In genomic region chr7:41693150-41693997, GRCh38 we compare ENCODE assay signal across 9 cellular contexts. TPM values are rescaled to one million over a fixed set of nuclear protein-coding genes. Genes with fewer than 3 reads are reported as not detected.
DNase-seq lines count a peak whose midpoint lies in the region; ATAC-seq, FAIRE-seq and TF ChIP-seq lines count a peak whose summit lies in the region.
"Had no signal": no experiment of that assay in that cellular context is flagged by ENCODE, and none has a peak within 500 bp of the region (broad histone marks: within the 10 kb centered on the region; RNA-seq: fewer than 3 reads in every experiment).

No MANE protein-coding gene starts in this region.

- RAD21 ChIA-PET in GM12878 (lab: Charles Lee; ENCODE audit: unreplicated experiment): interaction anchor here (1.2 to 1.6 kb wide), 3 partner anchors 10 to 12 kb away, joined by 3 to 5 read pairs (median 3); partner anchors contain the start of gene INHBA

- in situ Hi-C loops in GM12878 (cut with MboI): loop anchor here (10.0 kb wide), 1 partner anchor 689 kb away; no protein-coding TSS in a partner anchor

- H3K9me3 ChIP-seq in GM12878 (replicated peaks; ENCODE audit: control insufficient read depth, insufficient read depth, low read length) (no peaks in the 10 kb centered on the region; the same call in 2 of the 3 replicates), keratinocyte (ENCODE audit: control insufficient read depth, low read depth, low read length) (no peaks in the 10 kb centered on the region)

- H3K27me3 Mint-ChIP-seq in stimulated activated naive CD8-positive, alpha-beta T cell treated with anti-CD3 and anti-CD28 coated beads, Interleukin-15, amount 100 ng/mL, for 72 hours: peaks cover 68% of the 10 kb centered on the region
- H3K27me3 Mint-ChIP-seq in activated T-cell treated with anti-CD3 and anti-CD28 coated beads, Interleukin-2, amount 50 U/mL, for 72 hours (ENCODE audit: low read depth): peaks cover 26% of the 10 kb centered on the region
- H3K27me3 Mint-ChIP-seq in activated CD4-positive, alpha-beta memory T cell treated with anti-CD3 and anti-CD28 coated beads, Interleukin-2, amount 10 ng/mL, durations not matched to agents 7 days and 5 days: peaks cover 11% of the 10 kb centered on the region

- H3K9ac ChIP-seq in GM12878 (ENCODE audit: control insufficient read depth, insufficient read depth, low read length): no peak overlapping the region
- H3K9ac ChIP-seq in keratinocyte (ENCODE audit: control insufficient read depth, extremely low read depth, insufficient read depth, low read length): no peak overlapping the region

- 0 out of 2 replicates have a peak, but pooled peaks have one; percentile 5 for TF ChIP-seq RAD21 in GM12878 (IDR thresholded peaks at IDR 0.05; ENCODE audit: insufficient read depth, low read depth, low read length)

- H2AFZ ChIP-seq in GM12878 (ENCODE audit: control insufficient read depth, low read depth, low read length) (no peak overlapping the region), keratinocyte (ENCODE audit: control insufficient read depth, low read length) (no peak overlapping the region)

- H3K36me3 ChIP-seq in GM12878 (ENCODE audit: control insufficient read depth in 2 of 2, insufficient read depth in 2 of 2, low read length in 1 of 2) (no peaks in the 10 kb centered on the region), keratinocyte (ENCODE audit: control insufficient read depth in 2 of 2, extremely low read depth in 1 of 2, insufficient read depth in 2 of 2, low read length in 2 of 2) (peaks cover 36 to 39% of the 10 kb centered on the region in 2 experiments), H7 (replicated peaks; ENCODE audit: control insufficient read depth, insufficient read depth, low read length) (no peaks in the 10 kb centered on the region)

- SMC1A ChIA-PET in GM12878 (lab: Charles Lee; ENCODE audit: uncharacterized antibody, unreplicated experiment): interaction anchor here (0.6 to 3.0 kb wide), 3 partner anchors 11 to 697 kb away, joined by 3 to 21 read pairs (median 3); partner anchors contain the start of gene INHBA

- no peaks in the 10 kb centered on the region for H3K79me2 ChIP-seq in GM12878 (ENCODE audit: control insufficient read depth, insufficient read depth, low read length)
- H3K79me2 ChIP-seq in keratinocyte (ENCODE audit: control insufficient read depth, insufficient read depth, low read length): peaks cover 83% of the 10 kb centered on the region

- no peak for DNase-seq in stimulated activated naive CD8-positive, alpha-beta T cell treated with anti-CD3 and anti-CD28 coated beads, Interleukin-15, amount 100 ng/mL, for 72 hours
- no peak for DNase-seq in stimulated activated naive CD8-positive, alpha-beta T cell treated with anti-CD3 and anti-CD28 coated beads, Interleukin-15, Interleukin-2, amounts not matched to agents 100 U/mL and 50 U/mL, for 24 hours
- no peak for DNase-seq in GM12878 (ENCODE audit: low read depth, low spot score)
- DNase-seq in keratinocyte (ENCODE audit: low read depth, low spot score): no peak
- DNase-seq in H7: no peak
- no peak for DNase-seq in activated T-cell treated with anti-CD3 and anti-CD28 coated beads, Interleukin-2, amount 50 U/mL, for 72 hours
- DNase-seq in activated CD4-positive, alpha-beta memory T cell treated with anti-CD3 and anti-CD28 coated beads, Interleukin-2, amount 10 ng/mL, durations not matched to agents 7 days and 5 days: no peak
- DNase-seq: CD4-positive, alpha-beta T cell had no signal

- FAIRE-seq in GM12878 (lab: Jason Lieb, UNC) (no peak), keratinocyte (lab: Jason Lieb, UNC) (no peak)

- ATAC-seq in stimulated activated naive CD8-positive, alpha-beta T cell treated with anti-CD3 and anti-CD28 coated beads, Interleukin-15, amount 100 ng/mL, for 72 hours: peak; percentile 15
- no peak for ATAC-seq in stimulated activated naive CD8-positive, alpha-beta T cell treated with anti-CD3 and anti-CD28 coated beads, Interleukin-15, Interleukin-2, amounts not matched to agents 100 U/mL and 50 U/mL, for 24 hours
- peak; percentile 44 for ATAC-seq in GM12878
- no peak for ATAC-seq in GM21526 (IDR thresholded peaks at IDR 0.05; ENCODE audit: low FRiP score, unreplicated experiment)
- ATAC-seq in activated T-cell treated with anti-CD3 and anti-CD28 coated beads, Interleukin-2, amount 50 U/mL, for 72 hours (replicated peaks in 1 of 2): no peak

- no TSS peak for BruUV-seq in GM12878 (replicated peaks; lab: Mats Ljungman, UMichigan)

- no peak overlapping the region for H3K4me3 Mint-ChIP-seq in stimulated activated naive CD8-positive, alpha-beta T cell treated with anti-CD3 and anti-CD28 coated beads, Interleukin-15, amount 100 ng/mL, for 72 hours
- no peak overlapping the region for H3K4me3 Mint-ChIP-seq in activated T-cell treated with anti-CD3 and anti-CD28 coated beads, Interleukin-2, amount 50 U/mL, for 72 hours
- H3K4me3 Mint-ChIP-seq in activated CD4-positive, alpha-beta memory T cell treated with anti-CD3 and anti-CD28 coated beads, Interleukin-2, amount 10 ng/mL, durations not matched to agents 7 days and 5 days: no peak overlapping the region
- H3K4me3 Mint-ChIP-seq: CD4-positive, alpha-beta T cell had no signal

- CTCF ChIA-PET in GM12878 (lab: Yijun Ruan, JAX): interaction anchor here (3.2 to 5.5 kb wide), 3 partner anchors 12 to 690 kb away, joined by 14 to 56 read pairs (median 19); partner anchors contain the start of gene INHBA
- CTCF ChIA-PET in activated CD4-positive, alpha-beta memory T cell treated with anti-CD3 and anti-CD28 coated beads, Interleukin-2, amount 10 ng/mL, durations not matched to agents 7 days and 5 days (lab: Charles Lee): interaction anchor here (3.6 kb wide), 1 partner anchor 12 kb away, joined by 13 read pairs; no protein-coding TSS in a partner anchor

- H3K4me1 Mint-ChIP-seq in stimulated activated naive CD8-positive, alpha-beta T cell treated with anti-CD3 and anti-CD28 coated beads, Interleukin-15, amount 100 ng/mL, for 72 hours: no peaks in the 10 kb centered on the region
- H3K4me1 Mint-ChIP-seq in activated T-cell treated with anti-CD3 and anti-CD28 coated beads, Interleukin-2, amount 50 U/mL, for 72 hours (ENCODE audit: low read depth): no peaks in the 10 kb centered on the region
- H3K4me1 Mint-ChIP-seq in activated CD4-positive, alpha-beta memory T cell treated with anti-CD3 and anti-CD28 coated beads, Interleukin-2, amount 10 ng/mL, durations not matched to agents 7 days and 5 days: no peaks in the 10 kb centered on the region

- H3K4me1 ChIP-seq in GM12878 (ENCODE audit: control insufficient read depth, insufficient read depth, low read length) (no peaks in the 10 kb centered on the region), keratinocyte (ENCODE audit: control insufficient read depth, extremely low read depth, insufficient read depth, low read length) (peaks cover 28% of the 10 kb centered on the region)

- TF ChIP-seq EP300 in GM12878 (IDR thresholded peaks at IDR 0.05; ENCODE audit: borderline replicate concordance in 1 of 2, control insufficient read depth in 1 of 2, low read depth in 2 of 2, low read length in 2 of 2): no peak

- H3K4me3 ChIP-seq in GM12878: no peak overlapping the region
- no peak overlapping the region for H3K4me3 ChIP-seq in keratinocyte (ENCODE audit: control insufficient read depth in 2 of 3, extremely low read depth in 1 of 3, insufficient read depth in 2 of 3, low read depth in 1 of 3, low read length in 3 of 3)
- H3K4me3 ChIP-seq in H7 (ENCODE audit: insufficient read depth, low read depth, low read length): no peak overlapping the region

- intact Hi-C loops in GM12878 (cut with micrococcal nuclease; ENCODE audit: unreplicated experiment): loop anchor here (10.0 kb wide), 4 partner anchors 219 to 859 kb away; no protein-coding TSS in a partner anchor

- H3K9me1 ChIP-seq in keratinocyte (ENCODE audit: control insufficient read depth, extremely low read depth, insufficient read depth, low read length): no peaks in the 10 kb centered on the region

- H3K27me3 ChIP-seq in GM12878 (replicated peaks in 1 of 2; ENCODE audit: control insufficient read depth in 2 of 2, insufficient read depth in 2 of 2, low read length in 1 of 2) (no peaks in the 10 kb centered on the region), keratinocyte (ENCODE audit: control insufficient read depth, extremely low read depth, insufficient read depth, low read length) (no peaks in the 10 kb centered on the region), H7 (ENCODE audit: control insufficient read depth, insufficient read depth, low read length) (no peaks in the 10 kb centered on the region)

- H4K20me1 ChIP-seq in GM12878 (ENCODE audit: control insufficient read depth, insufficient read depth) (no peaks in the 10 kb centered on the region), keratinocyte (ENCODE audit: control insufficient read depth, extremely low read depth, insufficient read depth, low read length) (peaks cover 12% of the 10 kb centered on the region)

- H3K27ac Mint-ChIP-seq in stimulated activated naive CD8-positive, alpha-beta T cell treated with anti-CD3 and anti-CD28 coated beads, Interleukin-15, amount 100 ng/mL, for 72 hours: no peak overlapping the region
- no peak overlapping the region for H3K27ac Mint-ChIP-seq in activated T-cell treated with anti-CD3 and anti-CD28 coated beads, Interleukin-2, amount 50 U/mL, for 72 hours
- no peak overlapping the region for H3K27ac Mint-ChIP-seq in activated CD4-positive, alpha-beta memory T cell treated with anti-CD3 and anti-CD28 coated beads, Interleukin-2, amount 10 ng/mL, durations not matched to agents 7 days and 5 days
- H3K27ac Mint-ChIP-seq: CD4-positive, alpha-beta T cell had no signal

- 51% methylated on average over 10 of the region's 10 CpGs for WGBS in GM12878 (ENCODE audit: insufficient coverage, insufficient replicate concordance, low lambda C conversion rate, missing lambda C conversion rate)

- TF ChIP-seq CTCF in GM12878 (IDR thresholded peaks at IDR 0.05 in 2 of 3, conservative IDR thresholded peaks at IDR 0.05 in 1 of 3; ENCODE audit: control insufficient read depth in 2 of 3, extremely low read depth in 1 of 3, insufficient read depth in 1 of 3, low read depth in 3 of 3, low read length in 3 of 3) (0 out of 6 replicates have a peak, but pooled peaks of 1 of the 3 experiments have one; percentile 1), keratinocyte (optimal IDR thresholded peaks at IDR 0.05 in 1 of 3, IDR thresholded peaks at IDR 0.05 in 1 of 3, conservative IDR thresholded peaks at IDR 0.05 in 1 of 3; ENCODE audit: extremely low read depth in 1 of 3, insufficient read depth in 2 of 3, low read length in 3 of 3) (peak in 2 of 3 experiments; percentile 39 to 40)

- POLR2A ChIA-PET in GM12878 (lab: Charles Lee): no interaction called here
- POLR2A ChIA-PET in activated CD4-positive, alpha-beta memory T cell treated with anti-CD3 and anti-CD28 coated beads, Interleukin-2, amount 10 ng/mL, durations not matched to agents 7 days and 5 days (lab: Charles Lee): no interaction called here

- H3K27ac ChIP-seq in GM12878 (ENCODE audit: control insufficient read depth, insufficient read depth): no peak overlapping the region
- no peak overlapping the region for H3K27ac ChIP-seq in keratinocyte (ENCODE audit: control insufficient read depth, insufficient read depth, low read length)

- H3K4me2 ChIP-seq in GM12878 (ENCODE audit: control insufficient read depth, insufficient read depth) (no peak overlapping the region), keratinocyte (ENCODE audit: control insufficient read depth, extremely low read depth, insufficient read depth, low read depth, low read length) (no peak overlapping the region)

- H3K36me3 Mint-ChIP-seq in activated T-cell treated with anti-CD3 and anti-CD28 coated beads, Interleukin-2, amount 50 U/mL, for 72 hours (ENCODE audit: insufficient read depth in 2 of 2): no peaks in the 10 kb centered on the region
- H3K36me3 Mint-ChIP-seq in activated CD4-positive, alpha-beta memory T cell treated with anti-CD3 and anti-CD28 coated beads, Interleukin-2, amount 10 ng/mL, durations not matched to agents 7 days and 5 days (ENCODE audit: low read depth): no peaks in the 10 kb centered on the region

- no peaks in the 10 kb centered on the region for H3K9me3 Mint-ChIP-seq in stimulated activated naive CD8-positive, alpha-beta T cell treated with anti-CD3 and anti-CD28 coated beads, Interleukin-15, amount 100 ng/mL, for 72 hours
- H3K9me3 Mint-ChIP-seq in activated T-cell treated with anti-CD3 and anti-CD28 coated beads, Interleukin-2, amount 50 U/mL, for 72 hours: no peaks in the 10 kb centered on the region
- no peaks in the 10 kb centered on the region for H3K9me3 Mint-ChIP-seq in activated CD4-positive, alpha-beta memory T cell treated with anti-CD3 and anti-CD28 coated beads, Interleukin-2, amount 10 ng/mL, durations not matched to agents 7 days and 5 days
- H3K9me3 Mint-ChIP-seq: CD4-positive, alpha-beta T cell had no signal

- no peak for TF ChIP-seq POLR2A in GM12878 (IDR thresholded peaks at IDR 0.05; ENCODE audit: low read depth, low read length)

- dilution Hi-C loops in keratinocyte (cut with MboI; ENCODE audit: extremely low pct_ligation_motif_present, low sequenced_read_pairs): loop anchor here (25.0 kb wide), 1 partner anchor 256 kb away; no protein-coding TSS in a partner anchor

RNA-seq across cellular contexts. Expression of gene INHBA, which starts 9.5 kb away (rescaled TPM):
- total RNA-seq in GM12878 (2013; cell fraction: nucleolus; rRNA removed): 0.12 and 0.31 TPM in 2 replicates
- total RNA-seq in GM12878 (2014; rRNA removed) (not detected in 2 replicates), GM12878 (2014; rRNA removed; fragmentation: Illumina TruSeq; extraction: Trizol) (0.04 TPM in 1 of 2 replicates, not detected in the other), GM12878 (2021) (0.05 and 0.08 TPM in 2 replicates)
- polyA plus RNA-seq in GM12878 (2011; ENCODE audit: low read depth): not detected
- polyA plus RNA-seq in GM12878 (2011; rRNA removed) (0.05 and 0.06 TPM in 2 replicates), GM12878 (2014; fragmentation: Illumina TruSeq; extraction: Trizol) (0.04 and 0.11 TPM in 2 replicates), GM12878 (2014; fragmentation: Nextera tagmentation; extraction: Ambion mirVana) (not detected), GM12878 (2014; rRNA removed) (not detected in 2 replicates), GM12878 (2016; fragmentation: Nextera tagmentation; extraction: Ambion mirVana) (not detected), keratinocyte (51.4 to 63.2 TPM (median 59.2 TPM) in 3 replicates)
- polyA plus RNA-seq in GM12878 (2011; cell fraction: cytosol; rRNA removed): 0.01 and 0.08 TPM in 2 replicates
- polyA plus RNA-seq in GM12878 (2011; cell fraction: nucleus; rRNA removed): 0.04 and 0.12 TPM in 2 replicates
- polyA plus RNA-seq in GM12878 (2012): 0.04 and 0.10 TPM in 2 replicates
- polyA minus RNA-seq in GM12878 (2011; rRNA and poly(A)+ RNA removed): 0.05 and 0.37 TPM in 2 replicates
- polyA minus RNA-seq in GM12878 (2011; cell fraction: cytosol; rRNA and poly(A)+ RNA removed): not detected in 2 replicates
- polyA minus RNA-seq in GM12878 (2011; cell fraction: nucleus; rRNA and poly(A)+ RNA removed): under 0.01 TPM in 1 of 2 replicates, not detected in the other
- polyA plus RNA-seq in keratinocyte (2011; ENCODE audit: low read depth): 79.7 TPM
- 18.4 and 20.9 TPM in 2 replicates for polyA plus RNA-seq in keratinocyte (2011; cell fraction: cytosol; rRNA removed)
- 158 and 186 TPM in 2 replicates for polyA plus RNA-seq in keratinocyte (2011; cell fraction: nucleus; rRNA removed)
- polyA plus RNA-seq in keratinocyte (2012; ENCODE audit: low replicate concordance): 26.5 and 79.3 TPM in 2 replicates
- polyA minus RNA-seq in keratinocyte: 115 to 137 TPM (median 137 TPM) in 3 replicates
- 36.6 TPM for polyA minus RNA-seq in keratinocyte (2011; cell fraction: cytosol; rRNA and poly(A)+ RNA removed)
- 98.4 and 221 TPM in 2 replicates for polyA minus RNA-seq in keratinocyte (2011; cell fraction: nucleus; rRNA and poly(A)+ RNA removed)
- 0.04 and 0.07 TPM in 2 replicates for total RNA-seq in H7 (2014; rRNA removed; shearing (Covaris generic))
- total RNA-seq in activated T-cell treated with anti-CD3 and anti-CD28 coated beads, Interleukin-2, amount 50 U/mL, for 72 hours: under 1 TPM; 0.05 to 0.19 TPM
- not detected for total RNA-seq in activated CD4-positive, alpha-beta memory T cell treated with anti-CD3 and anti-CD28 coated beads, Interleukin-2, amount 10 ng/mL, durations not matched to agents 7 days and 5 days
- total RNA-seq: CD4-positive, alpha-beta T cell had no signal

Comparison
In these comparisons a context has a peak if more than half of its experiments do, and no peak if none do; other contexts are left out.
1. ATAC-seq: peak in stimulated activated naive CD8-positive, alpha-beta T cell treated with anti-CD3 and anti-CD28 coated beads, Interleukin-15, amount 100 ng/mL, for 72 hours (single experiment) and GM12878 (single experiment); none in stimulated activated naive CD8-positive, alpha-beta T cell treated with anti-CD3 and anti-CD28 coated beads, Interleukin-15, Interleukin-2, amounts not matched to agents 100 U/mL and 50 U/mL, for 24 hours (single experiment), GM21526 (single experiment) and activated T-cell treated with anti-CD3 and anti-CD28 coated beads, Interleukin-2, amount 50 U/mL, for 72 hours (0 of 2).